In the genomic region with DNA sequence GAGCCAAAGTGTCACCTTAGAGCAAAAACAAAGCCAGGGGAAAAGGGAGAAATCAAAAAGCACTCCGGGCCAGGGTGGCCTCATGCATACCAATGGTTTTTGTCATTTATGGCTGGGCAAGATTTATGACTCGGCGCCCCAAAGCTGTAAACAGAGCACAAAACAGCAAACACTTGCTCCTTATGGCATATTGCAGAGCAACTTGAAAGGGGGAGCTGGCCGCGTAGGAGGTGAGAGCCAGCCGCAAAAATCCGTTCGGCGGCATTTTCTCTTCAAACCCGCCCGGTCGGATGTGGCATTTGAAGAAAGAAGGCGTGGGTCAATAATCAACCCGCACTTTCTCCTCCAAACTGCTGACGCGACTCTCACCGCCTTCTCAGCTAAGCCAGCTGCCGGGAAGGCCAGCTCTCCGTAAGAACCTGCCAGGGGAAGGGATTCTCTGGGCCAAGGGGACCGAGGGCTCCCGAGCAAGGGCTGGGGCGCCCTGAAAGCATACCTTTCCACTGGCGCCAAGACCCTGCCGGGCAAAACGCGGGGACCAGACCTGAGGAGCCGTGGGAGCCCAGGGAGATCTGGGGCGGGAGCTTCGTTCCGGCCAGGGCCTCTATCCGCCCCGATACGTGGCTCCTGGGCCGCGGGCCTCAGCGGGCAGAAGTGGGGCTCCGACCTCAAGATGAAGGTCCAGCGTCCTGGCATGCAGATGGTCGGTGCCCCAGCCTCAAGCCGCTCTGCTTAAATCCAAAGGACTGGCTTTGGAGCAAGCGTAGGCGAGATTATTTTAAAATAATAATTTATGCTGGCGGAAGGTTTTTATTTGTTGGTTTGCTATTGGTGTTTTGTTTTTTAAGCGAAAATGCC, we compare ENCODE assay signal across 7 cellular contexts. TPM values are rescaled to one million over a fixed set of nuclear protein-coding genes. Genes with fewer than 3 reads are reported as not detected.
A peak's percentile ranks its signal among the peaks of the same experiment; 100 is the strongest.
DNase-seq lines count a peak whose midpoint lies in the region; ATAC-seq and TF ChIP-seq lines count a peak whose summit lies in the region.
"Had no signal": no experiment of that assay in that cellular context is flagged by ENCODE, and none has a peak within 500 bp of the region (broad histone marks: within the 10 kb centered on the region; RNA-seq: fewer than 3 reads in every experiment).

No MANE protein-coding gene starts in this region.

- H3K27me3 ChIP-seq in right atrium auricular region = peaks cover 14 to 41% of the 10 kb centered on the region in 2 donors
- H3K27me3 ChIP-seq in left lung = peaks cover 6 to 81% of the 10 kb centered on the region in 2 donors

- H3K9me3 ChIP-seq in right atrium auricular region (no peaks in the 10 kb centered on the region), left lung (no peaks in the 10 kb centered on the region)

- H3K4me1 ChIP-seq in right atrium auricular region = peaks cover 0 to 25% of the 10 kb centered on the region in 2 donors
- H3K4me1 ChIP-seq in left lung = peaks cover 6 to 9% of the 10 kb centered on the region in 2 donors

- H3K36me3 ChIP-seq in right atrium auricular region (no peaks in the 10 kb centered on the region), left lung (no peaks in the 10 kb centered on the region)

- TF ChIP-seq CTCF in right atrium auricular region (IDR thresholded peaks at IDR 0.05) (no peak), left lung (IDR thresholded peaks at IDR 0.05) (no peak)

- intact Hi-C loops in left ventricle myocardium superior (cut with micrococcal nuclease) (no loop called here), left lung (cut with DNase I) (no loop called here)

- ATAC-seq in left ventricle myocardium superior (no peak), left lung (no peak), HG03342 (IDR thresholded peaks at IDR 0.05; ENCODE audit: unreplicated experiment) (no peak)

- H3K27ac ChIP-seq in right atrium auricular region = peak overlapping the region; percentile 9 to 62
- peak overlapping the region; percentile 73 to 86 for H3K27ac ChIP-seq in left lung

- H3K4me3 ChIP-seq in right atrium auricular region = peak overlapping the region; percentile 5 to 31
- H3K4me3 ChIP-seq in left lung = peak overlapping the region; percentile 33 to 41

- DNase-seq in right atrium auricular region (ENCODE audit: low spot score) = no peak
- no peak for DNase-seq in left ventricle myocardium superior
- no peak for DNase-seq in left lung
- DNase-seq in NCI-H1436 (lab: John Stamatoyannopoulos, UW) = no peak
- DNase-seq in NCI-H1105 treated with DMSO at 0.1 percent for 48 hours (lab: John Stamatoyannopoulos, UW) = no peak

RNA-seq across cellular contexts. Expression of a gene that starts 12.9 kb away (rescaled TPM):
- total RNA-seq in right atrium auricular region = under 1 TPM; 0.16 to 0.33 TPM
- 0.12 TPM for total RNA-seq in left ventricle myocardium superior
- 1 to 10 TPM in 1 of 2 donors, under 1 TPM in 1; 0.61 to 1.4 TPM for total RNA-seq in left lung
- total RNA-seq: osteocyte had no signal

RNA-seq across cellular contexts. Expression of a gene that starts 15.2 kb away (rescaled TPM):
- total RNA-seq in right atrium auricular region (1 to 10 TPM in 1 of 2 donors, under 1 TPM in 1; 0.59 to 1.2 TPM), left ventricle myocardium superior (0.15 TPM), left lung (1 to 10 TPM; 3.4 to 7.6 TPM)
- total RNA-seq: osteocyte had no signal

RNA-seq across cellular contexts. Expression of a gene that starts 19.6 kb away (rescaled TPM):
- total RNA-seq in right atrium auricular region (under 1 TPM in 1 of 2 donors, not detected in 1; 0.20 TPM), left ventricle myocardium superior (not detected), left lung (under 1 TPM; 0.50 to 0.60 TPM)
- total RNA-seq: osteocyte had no signal

RNA-seq across cellular contexts. Expression of a gene that starts 28.1 kb away (rescaled TPM):
- total RNA-seq in right atrium auricular region (under 1 TPM; 0.24 to 0.96 TPM), left ventricle myocardium superior (not detected), left lung (10 to 100 TPM; 16.1 to 21.6 TPM)
- total RNA-seq: osteocyte had no signal

RNA-seq across cellular contexts. Expression of a gene that starts 32.2 kb away (rescaled TPM):
- total RNA-seq in right atrium auricular region (not detected), left ventricle myocardium superior (not detected), left lung (1 to 10 TPM; 3.5 to 5.0 TPM)
- total RNA-seq: osteocyte had no signal
